In the genomic region with DNA sequence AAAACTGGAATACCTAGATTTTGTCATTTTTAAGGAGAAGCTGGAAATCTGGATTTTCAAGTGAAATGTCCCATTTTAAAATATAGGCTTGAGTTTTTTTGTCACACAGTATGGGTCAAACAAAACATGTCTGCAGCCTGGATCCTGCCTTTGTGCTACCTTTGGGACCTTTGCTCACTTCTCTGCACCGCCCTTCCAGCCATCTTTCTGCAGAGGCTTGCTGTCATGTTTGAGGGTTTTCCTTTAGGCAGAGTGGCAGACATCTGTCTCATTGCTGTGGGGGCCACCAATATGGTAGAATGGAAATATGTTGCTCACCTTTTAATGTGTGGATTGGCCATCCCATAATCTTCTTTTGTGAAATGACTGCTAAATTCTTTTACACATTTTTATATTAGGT, we compare ENCODE assay signal across 24 cellular contexts.
"Had no signal": no experiment of that assay in that cellular context is flagged by ENCODE, and none has a peak within 500 bp of the region (broad histone marks: within the 10 kb centered on the region; RNA-seq: fewer than 3 reads in every experiment).

No MANE protein-coding gene starts in this region.

- H3K4me1 Mint-ChIP-seq: memory B cell; stimulated activated memory B cell treated with anti-CD40 and anti-IgM and Interleukin-4, amounts not matched to agents 10 μg/mL and 1 μg/mL and 100 μg/mL, for 72 hours had no signal

- H3K27ac ChIP-seq: coronary artery, ovary, psoas muscle, sigmoid colon, testis, tibial artery, upper lobe of left lung had no signal

- ATAC-seq: effector memory CD8-positive, alpha-beta T cell; left lobe of liver; mucosa of descending colon; natural killer cell; psoas muscle; right cardiac atrium; stimulated activated memory B cell treated with anti-CD40 and anti-IgM and Interleukin-4, amounts not matched to agents 10 μg/mL and 1 μg/mL and 100 μg/mL, for 72 hours; stimulated activated naive CD8-positive, alpha-beta T cell treated with anti-CD3 and anti-CD28 coated beads, Interleukin-15, Interleukin-2, amounts not matched to agents 100 U/mL and 50 U/mL, for 24 hours had no signal

- H3K36me3 ChIP-seq: ovary had no signal

- H3K9me3 Mint-ChIP-seq: effector memory CD8-positive, alpha-beta T cell; memory B cell; natural killer cell; stimulated activated memory B cell treated with anti-CD40 and anti-IgM and Interleukin-4, amounts not matched to agents 10 μg/mL and 1 μg/mL and 100 μg/mL, for 72 hours had no signal

- H3K27me3 Mint-ChIP-seq: effector memory CD8-positive, alpha-beta T cell; memory B cell; stimulated activated memory B cell treated with anti-CD40 and anti-IgM and Interleukin-4, amounts not matched to agents 10 μg/mL and 1 μg/mL and 100 μg/mL, for 72 hours had no signal

- H3K9me3 ChIP-seq: ovary, testis, upper lobe of left lung had no signal

- H3K27me3 ChIP-seq: ovary, sigmoid colon, testis, tibial artery, upper lobe of left lung had no signal

- H3K4me1 ChIP-seq: psoas muscle, sigmoid colon, testis, tibial artery, upper lobe of left lung had no signal

- H3K4me3 Mint-ChIP-seq: effector memory CD8-positive, alpha-beta T cell; memory B cell; mesothelial cell of epicardium; natural killer cell; stimulated activated memory B cell treated with anti-CD40 and anti-IgM and Interleukin-4, amounts not matched to agents 10 μg/mL and 1 μg/mL and 100 μg/mL, for 72 hours had no signal

- H3K36me3 Mint-ChIP-seq: natural killer cell had no signal

- H3K4me3 ChIP-seq: coronary artery, lung, mucosa of descending colon, ovary, psoas muscle, sigmoid colon, testis, tibial artery, upper lobe of left lung had no signal

- H3K27ac Mint-ChIP-seq: memory B cell; mesothelial cell of epicardium; natural killer cell; stimulated activated memory B cell treated with anti-CD40 and anti-IgM and Interleukin-4, amounts not matched to agents 10 μg/mL and 1 μg/mL and 100 μg/mL, for 72 hours had no signal

- DNase-seq: dermis blood vessel endothelial cell; effector memory CD8-positive, alpha-beta T cell; kidney; mucosa of descending colon; natural killer cell; occipital lobe; ovary; posterior cingulate gyrus; psoas muscle; right cardiac atrium; sigmoid colon; stimulated activated CD4-positive, alpha-beta T cell treated with anti-CD3 and anti-CD28 coated beads, Interleukin-2, amount 100 ng/mL, for 24 hours; stimulated activated CD4-positive, alpha-beta T cell treated with anti-CD3 and anti-CD28 coated beads, Interleukin-4, amount 100 ng/mL, for 24 hours; stimulated activated naive CD8-positive, alpha-beta T cell treated with anti-CD3 and anti-CD28 coated beads, Interleukin-15, Interleukin-2, amounts not matched to agents 100 U/mL and 50 U/mL, for 24 hours; substantia nigra; testis; tibial artery; upper lobe of left lung had no signal
